8 cellular contexts compared by ENCODE assay signal in genomic region chr20:24102290-24102689, GRCh38.
DNase-seq lines count a peak whose midpoint lies in the region; ATAC-seq and TF ChIP-seq lines count a peak whose summit lies in the region.

No MANE protein-coding gene starts in this region.

- H3K9me3 Mint-ChIP-seq in activated naive CD4-positive, alpha-beta T cell treated with anti-CD3 and anti-CD28 coated beads, Interleukin-2, amount 50 U/mL, for 72 hours = no peaks in the 10 kb centered on the region
- H3K9me3 Mint-ChIP-seq in stimulated activated naive B cell treated with anti-CD40 and anti-IgM and Interleukin-4, amounts not matched to agents 10 μg/mL and 1 μg/mL and 100 μg/mL, for 72 hours = no peaks in the 10 kb centered on the region

- ATAC-seq in activated naive CD4-positive, alpha-beta T cell treated with anti-CD3 and anti-CD28 coated beads, Interleukin-2, amount 50 U/mL, for 72 hours = peak; percentile 31 to 41
- ATAC-seq in stimulated activated naive B cell treated with anti-CD40 and anti-IgM and Interleukin-4, amounts not matched to agents 10 μg/mL and 1 μg/mL and 100 μg/mL, for 72 hours (replicated peaks) = peak; percentile 72
- no peak for ATAC-seq in HG02678 (IDR thresholded peaks at IDR 0.05; ENCODE audit: unreplicated experiment)

- peak in 1 of 2 donors; percentile 14 for DNase-seq in activated naive CD4-positive, alpha-beta T cell treated with anti-CD3 and anti-CD28 coated beads, Interleukin-2, amount 50 U/mL, for 72 hours (ENCODE audit: low spot score in 2 of 2)
- no peak for DNase-seq in activated naive CD4-positive, alpha-beta T cell treated with Interleukin-2 at 50 U/mL for 16 hours
- DNase-seq in NCI-H82 treated with DMSO at 0.1 percent for 48 hours (lab: John Stamatoyannopoulos, UW; ENCODE audit: unreplicated experiment) (peak; percentile 87), dermis blood vessel endothelial cell (peak; percentile 64), occipital lobe (lab: John Stamatoyannopoulos, UW) (no peak), GM20000 (ENCODE audit: low spot score) (no peak)
- no peak for DNase-seq in stimulated activated naive B cell treated with anti-CD40 and anti-IgM and Interleukin-4, amounts not matched to agents 10 μg/mL and 1 μg/mL and 100 μg/mL, for 72 hours

- TF ChIP-seq CTCF in GM20000 (IDR thresholded peaks at IDR 0.05; ENCODE audit: extremely low read depth, missing control alignments) = no peak

- H3K4me3 Mint-ChIP-seq in stimulated activated naive B cell treated with anti-CD40 and anti-IgM and Interleukin-4, amounts not matched to agents 10 μg/mL and 1 μg/mL and 100 μg/mL, for 72 hours = no peak overlapping the region

- no peaks in the 10 kb centered on the region for H3K4me1 Mint-ChIP-seq in stimulated activated naive B cell treated with anti-CD40 and anti-IgM and Interleukin-4, amounts not matched to agents 10 μg/mL and 1 μg/mL and 100 μg/mL, for 72 hours

- H3K27ac Mint-ChIP-seq in activated naive CD4-positive, alpha-beta T cell treated with anti-CD3 and anti-CD28 coated beads, Interleukin-2, amount 50 U/mL, for 72 hours = peak overlapping the region in 1 of 2 donors; percentile 48
- no peak overlapping the region for H3K27ac Mint-ChIP-seq in stimulated activated naive B cell treated with anti-CD40 and anti-IgM and Interleukin-4, amounts not matched to agents 10 μg/mL and 1 μg/mL and 100 μg/mL, for 72 hours

- H3K27me3 Mint-ChIP-seq in stimulated activated naive B cell treated with anti-CD40 and anti-IgM and Interleukin-4, amounts not matched to agents 10 μg/mL and 1 μg/mL and 100 μg/mL, for 72 hours = peaks cover 9 to 23% of the 10 kb centered on the region in 2 donors

- H3K36me3 Mint-ChIP-seq in activated naive CD4-positive, alpha-beta T cell treated with anti-CD3 and anti-CD28 coated beads, Interleukin-2, amount 50 U/mL, for 72 hours = no peaks in the 10 kb centered on the region
- H3K36me3 Mint-ChIP-seq in stimulated activated naive B cell treated with anti-CD40 and anti-IgM and Interleukin-4, amounts not matched to agents 10 μg/mL and 1 μg/mL and 100 μg/mL, for 72 hours = no peaks in the 10 kb centered on the region

Comparison
In these comparisons a context has a peak if more than half of its experiments do, and no peak if none do; other contexts are left out.
1. DNase-seq: peak in NCI-H82 treated with DMSO at 0.1 percent for 48 hours (single experiment) and dermis blood vessel endothelial cell (single experiment); none in activated naive CD4-positive, alpha-beta T cell treated with Interleukin-2 at 50 U/mL for 16 hours (single experiment), stimulated activated naive B cell treated with anti-CD40 and anti-IgM and Interleukin-4, amounts not matched to agents 10 μg/mL and 1 μg/mL and 100 μg/mL, for 72 hours (single experiment), occipital lobe (single experiment) and GM20000 (single experiment).